Comparison of ENCODE assay signal across 2 cellular contexts in genomic region chr6:74479960-74480359, GRCh38.
TF ChIP-seq lines count a peak whose summit lies in the region.

No MANE protein-coding gene starts in this region.

TF ChIP-seq in IMR-90, 13 proteins besides CTCF, POLR2A, EP300 and RAD21:
- TF ChIP-seq NFE2L2 (IDR thresholded peaks at IDR 0.05; ENCODE audit: low read depth, low read length) (no peak), RFX5 (IDR thresholded peaks at IDR 0.05; ENCODE audit: low read depth, low read length) (no peak), MXI1 (IDR thresholded peaks at IDR 0.05; ENCODE audit: borderline replicate concordance, low read depth, low read length) (no peak), SMC3 (IDR thresholded peaks at IDR 0.05; ENCODE audit: low read depth, low read length) (no peak), MAFK (IDR thresholded peaks at IDR 0.05; ENCODE audit: low read depth, low read length) (no peak), BHLHE40 (IDR thresholded peaks at IDR 0.05; ENCODE audit: low read depth, low read length) (no peak), FOS (IDR thresholded peaks at IDR 0.05; ENCODE audit: low read depth, low read length) (no peak), USF2 (IDR thresholded peaks at IDR 0.05; ENCODE audit: low read depth, low read length) (no peak)
TF ChIP-seq in IMR-90: peak in this region for 0.

TF ChIP-seq in GM12878, 131 proteins besides CTCF, POLR2A, EP300 and RAD21:
- TF ChIP-seq HCFC1 (IDR thresholded peaks at IDR 0.05; ENCODE audit: low read length) (no peak), ZZZ3 (IDR thresholded peaks at IDR 0.05; ENCODE audit: control insufficient read depth, insufficient read length, low read depth) (no peak), SIN3A (IDR thresholded peaks at IDR 0.05; ENCODE audit: low read depth, low read length) (no peak), RELA (IDR thresholded peaks at IDR 0.05; ENCODE audit: borderline replicate concordance, partially characterized antibody) (no peak), SKIL (IDR thresholded peaks at IDR 0.05; ENCODE audit: low read depth, poor library complexity, severe bottlenecking) (no peak), FOXM1 (IDR thresholded peaks at IDR 0.05; ENCODE audit: low read depth, low read length) (no peak), NR2C2 (IDR thresholded peaks at IDR 0.05; ENCODE audit: borderline replicate concordance, control insufficient read depth, insufficient read length, low read depth) (no peak), ZNF384 (IDR thresholded peaks at IDR 0.05; ENCODE audit: borderline replicate concordance, low read depth, low read length) (no peak), TAF1 (IDR thresholded peaks at IDR 0.05; ENCODE audit: borderline replicate concordance, low read depth, low read length) (no peak), RELB (IDR thresholded peaks at IDR 0.05; ENCODE audit: low read depth) (no peak), SREBF2 (IDR thresholded peaks at IDR 0.05; ENCODE audit: low read length) (no peak), TCF12 (IDR thresholded peaks at IDR 0.05; ENCODE audit: low read depth, low read length) (no peak), MYB (IDR thresholded peaks at IDR 0.05; ENCODE audit: borderline replicate concordance, low read depth, low read length) (no peak), RB1 (IDR thresholded peaks at IDR 0.05; ENCODE audit: borderline replicate concordance) (no peak), JUNB (IDR thresholded peaks at IDR 0.05) (no peak), TBL1XR1 (IDR thresholded peaks at IDR 0.05; ENCODE audit: low read depth, low read length) (no peak), POLR2AphosphoS2 (IDR thresholded peaks at IDR 0.05; ENCODE audit: low read depth, low read length) (no peak)
